13 cellular contexts compared by ENCODE assay signal in genomic region chr4:52076731-52077130, GRCh38. TPM values are rescaled to one million over a fixed set of nuclear protein-coding genes. Genes with fewer than 3 reads are reported as not detected.
DNase-seq lines count a peak whose midpoint lies in the region; ATAC-seq and TF ChIP-seq lines count a peak whose summit lies in the region.
"Had no signal": no experiment of that assay in that cellular context is flagged by ENCODE, and none has a peak within 500 bp of the region (broad histone marks: within the 10 kb centered on the region; RNA-seq: fewer than 3 reads in every experiment).

No MANE protein-coding gene starts in this region.

- peaks cover 28% of the 10 kb centered on the region for H3K27me3 Mint-ChIP-seq in H9 (ENCODE audit: low read depth)

- intact Hi-C loops in dorsolateral prefrontal cortex (cut with DNase I) = no loop called here

- TF ChIP-seq CTCF in H9 (conservative IDR thresholded peaks at IDR 0.05) (no peak), dorsolateral prefrontal cortex (IDR thresholded peaks at IDR 0.05 in 54 of 56, conservative IDR thresholded peaks at IDR 0.05 in 2 of 56; ENCODE audit: low read depth in 1 of 56, partially characterized antibody in 56 of 56) (no peak)

- H3K23ac ChIP-seq in H9 (ENCODE audit: insufficient read length, low read depth, low read length) = no peak overlapping the region
- no peak overlapping the region for H3K23ac ChIP-seq in trophoblast cell (ENCODE audit: low read length)

- no peak overlapping the region for H4K8ac ChIP-seq in H9 (replicated peaks; ENCODE audit: insufficient read length, low read depth, low read length)
- peak overlapping the region; percentile 43 for H4K8ac ChIP-seq in trophoblast cell (ENCODE audit: low read depth, low read length)

- H3K36me3 ChIP-seq in iPS-15b (ENCODE audit: control insufficient read depth, insufficient read depth, low read length) = no peaks in the 10 kb centered on the region
- no peaks in the 10 kb centered on the region for H3K36me3 ChIP-seq in trophoblast cell (ENCODE audit: control insufficient read depth in 1 of 2, insufficient read depth in 2 of 2, low read length in 2 of 2)
- H3K36me3 ChIP-seq: BLaER1 treated with 17β-estradiol and CSF1 and Interleukin-3, amounts not matched to agents 10 nM and 100 nM; left lung; vagina had no signal

- no peak overlapping the region for H4K12ac ChIP-seq in trophoblast cell (ENCODE audit: low read depth, low read length)

- H2BK15ac ChIP-seq in H9 (ENCODE audit: low read depth, low read length) = no peak overlapping the region

- H4K91ac ChIP-seq in H9 (ENCODE audit: insufficient read length, low read depth, low read length) = no peak overlapping the region
- H4K91ac ChIP-seq in trophoblast cell (ENCODE audit: low read depth, low read length) = no peak overlapping the region

- H2BK5ac ChIP-seq in H9 (ENCODE audit: insufficient read length, low read length) (no peak overlapping the region), trophoblast cell (ENCODE audit: low read depth, low read length, poor library complexity) (no peak overlapping the region)

- H2BK20ac ChIP-seq in H9 (ENCODE audit: low read depth, low read length, poor library complexity, severe bottlenecking) = no peak overlapping the region

- ATAC-seq in GM18909 (IDR thresholded peaks at IDR 0.05; ENCODE audit: poor library complexity, unreplicated experiment) = no peak
- ATAC-seq: left lung had no signal

- H3T11ph ChIP-seq in H9 (ENCODE audit: low read length) = no peak overlapping the region

- no peaks in the 10 kb centered on the region for H3K79me2 ChIP-seq in H9 (ENCODE audit: insufficient read depth, low read length)
- no peaks in the 10 kb centered on the region for H3K79me2 ChIP-seq in trophoblast cell (ENCODE audit: control insufficient read depth, insufficient read depth, low read length, poor library complexity)

- H4K5ac ChIP-seq in H9 (ENCODE audit: insufficient read length, low read depth, low read length) = no peak overlapping the region

- no peaks in the 10 kb centered on the region for H3K23me2 ChIP-seq in H9 (ENCODE audit: insufficient read length, low read depth, low read length, poor library complexity, severe bottlenecking)

- DNase-seq in H9 (peak; percentile 76), dorsolateral prefrontal cortex (peak in 7 of 10 donors; percentile 14 to 55 (median 44)), trophoblast cell (peak; percentile 11 to 53), pons (ENCODE audit: low spot score) (no peak), cortex of kidney (lab: John Stamatoyannopoulos, UW) (no peak), NOMO-1 (lab: John Stamatoyannopoulos, UW; ENCODE audit: unreplicated experiment in 2 of 2) (no peak)
- DNase-seq: erythroblast, T1000 had no signal

- H3K4ac ChIP-seq in H9 (ENCODE audit: low read depth, low read length) = no peak overlapping the region
- H3K4ac ChIP-seq in trophoblast cell (ENCODE audit: low read depth, low read length) = no peak overlapping the region

- H3K14ac ChIP-seq in H9 (ENCODE audit: insufficient read depth, low read length) (no peak overlapping the region), trophoblast cell (ENCODE audit: low read length) (no peak overlapping the region)

- WGBS in H9 (ENCODE audit: extremely low coverage, insufficient read length, low lambda C conversion rate) = no CpG with 5 or more reads among the region's 26 CpGs
- WGBS in trophoblast cell (ENCODE audit: extremely low coverage, insufficient coverage, insufficient read length) = no CpG with 5 or more reads among the region's 26 CpGs

- H4K20me1 ChIP-seq in H9 (ENCODE audit: control insufficient read depth, insufficient read depth, insufficient read length) = no peaks in the 10 kb centered on the region
- H4K20me1 ChIP-seq: BLaER1 treated with 17β-estradiol and CSF1 and Interleukin-3, amounts not matched to agents 10 nM and 100 nM had no signal

- no peaks in the 10 kb centered on the region for H3K9me3 Mint-ChIP-seq in H9

- H2BK12ac ChIP-seq in H9 (ENCODE audit: insufficient read length, low read depth, low read length) = no peak overlapping the region
- no peak overlapping the region for H2BK12ac ChIP-seq in trophoblast cell (ENCODE audit: low read length)

- H3K4me3 ChIP-seq in dorsolateral prefrontal cortex = peak overlapping the region in 54 of 59 donors; percentile 4 to 66 (median 45)
- peak overlapping the region; percentile 49 for H3K4me3 ChIP-seq in iPS-15b (ENCODE audit: low read depth, low read length)
- H3K4me3 ChIP-seq in trophoblast cell (ENCODE audit: low read depth, low read length) = no peak overlapping the region
- H3K4me3 ChIP-seq: BLaER1 treated with 17β-estradiol and CSF1 and Interleukin-3, amounts not matched to agents 10 nM and 100 nM; left lung had no signal

- peaks cover 5 to 9% of the 10 kb centered on the region in 2 experiments for H3K4me1 Mint-ChIP-seq in H9

- H3K79me1 ChIP-seq in H9 (ENCODE audit: insufficient read depth, low read depth, low read length, poor library complexity, severe bottlenecking) (no peaks in the 10 kb centered on the region), trophoblast cell (ENCODE audit: low read length) (no peaks in the 10 kb centered on the region)

- no peak overlapping the region for H3K27ac Mint-ChIP-seq in H9

- H3K9me3 ChIP-seq in H9 (ENCODE audit: control insufficient read depth, low read depth, low read length) (no peaks in the 10 kb centered on the region), iPS-15b (ENCODE audit: control insufficient read depth, insufficient read depth, low read length) (no peaks in the 10 kb centered on the region), trophoblast cell (ENCODE audit: insufficient read depth, low read depth, low read length) (no peaks in the 10 kb centered on the region)
- H3K9me3 ChIP-seq: left lung, vagina had no signal

- no peaks in the 10 kb centered on the region for H3K36me3 Mint-ChIP-seq in H9 (ENCODE audit: insufficient read depth in 1 of 3, low read depth in 3 of 3)

- no peaks in the 10 kb centered on the region for H3K27me3 ChIP-seq in H9 (ENCODE audit: insufficient read depth, low read length)
- H3K27me3 ChIP-seq in dorsolateral prefrontal cortex = peaks cover 0 to 35% (median 0%) of the 10 kb centered on the region in 45 donors
- H3K27me3 ChIP-seq in iPS-15b (ENCODE audit: control insufficient read depth, insufficient read depth, low read length) = peaks cover 31% of the 10 kb centered on the region
- H3K27me3 ChIP-seq in trophoblast cell (ENCODE audit: insufficient read depth, low read length) = no peaks in the 10 kb centered on the region
- H3K27me3 ChIP-seq: BLaER1 treated with 17β-estradiol and CSF1 and Interleukin-3, amounts not matched to agents 10 nM and 100 nM; vagina had no signal

- H3K4me2 ChIP-seq in H9 (ENCODE audit: insufficient read depth, insufficient read length, low read length) (peak overlapping the region; percentile 18), trophoblast cell (ENCODE audit: low read length) (peak overlapping the region; percentile 61)
- H3K4me2 ChIP-seq: BLaER1 treated with 17β-estradiol and CSF1 and Interleukin-3, amounts not matched to agents 10 nM and 100 nM had no signal

- H2AK5ac ChIP-seq in H9 (ENCODE audit: insufficient read length, low read length) (no peak overlapping the region), trophoblast cell (ENCODE audit: low read length) (no peak overlapping the region)

- H2AFZ ChIP-seq in H9 (ENCODE audit: low read length) (no peak overlapping the region), trophoblast cell (ENCODE audit: insufficient read depth, low read length, poor library complexity) (no peak overlapping the region)

- no peak overlapping the region for H3K56ac ChIP-seq in H9 (ENCODE audit: insufficient read length, low read depth, low read length)

- H3K4me3 Mint-ChIP-seq in H9 = peak overlapping the region; percentile 54 to 78

- no peak overlapping the region for H3K27ac ChIP-seq in H9 (ENCODE audit: insufficient read length, low read depth, low read length)
- H3K27ac ChIP-seq in dorsolateral prefrontal cortex = no peak overlapping the region
- H3K27ac ChIP-seq in trophoblast cell (ENCODE audit: low read depth, low read length) = no peak overlapping the region
- H3K27ac ChIP-seq: BLaER1 treated with 17β-estradiol and CSF1 and Interleukin-3, amounts not matched to agents 10 nM and 100 nM; left lung; vagina had no signal

- no peak overlapping the region for H2BK120ac ChIP-seq in H9 (ENCODE audit: low read depth, low read length, poor library complexity, severe bottlenecking)
- no peak overlapping the region for H2BK120ac ChIP-seq in trophoblast cell (ENCODE audit: insufficient read depth, low read length, poor library complexity)

- no peaks in the 10 kb centered on the region for H3K4me1 ChIP-seq in H9 (ENCODE audit: insufficient read depth, low read length)
- peaks cover 2% of the 10 kb centered on the region for H3K4me1 ChIP-seq in iPS-15b (ENCODE audit: control insufficient read depth, insufficient read depth, low read length)
- H3K4me1 ChIP-seq in trophoblast cell (ENCODE audit: control insufficient read depth in 1 of 2, insufficient read depth in 2 of 2, low read length in 2 of 2) = peaks cover 3% of the 10 kb centered on the region in 2 experiments
- H3K4me1 ChIP-seq: BLaER1 treated with 17β-estradiol and CSF1 and Interleukin-3, amounts not matched to agents 10 nM and 100 nM; left lung; vagina had no signal

- H3K18ac ChIP-seq in H9 (ENCODE audit: insufficient read length, low read depth, low read length) (no peak overlapping the region), trophoblast cell (ENCODE audit: low read length) (no peak overlapping the region)

- H3K9ac ChIP-seq in H9 (ENCODE audit: extremely low read depth, insufficient read length, low read length) (no peak overlapping the region), iPS-15b (ENCODE audit: low read depth, low read length) (no peak overlapping the region), trophoblast cell (ENCODE audit: low read length) (no peak overlapping the region)
- H3K9ac ChIP-seq: BLaER1 treated with 17β-estradiol and CSF1 and Interleukin-3, amounts not matched to agents 10 nM and 100 nM had no signal

RNA-seq across cellular contexts. Expression of gene SPATA18, which starts 25.6 kb away (rescaled TPM):
- total RNA-seq in H9 (2021) (3.9 and 5.5 TPM in 2 replicates), dorsolateral prefrontal cortex (1 to 10 TPM in 118 of 120 experiments, under 1 TPM in 2; 0.46 to 6.4 (median 2.7) TPM)
- polyA plus RNA-seq in trophoblast cell (2013) = 6.0 and 6.1 TPM in 2 replicates

RNA-seq across cellular contexts. Expression of gene SGCB, which starts 38.6 kb away (rescaled TPM):
- 30.4 and 32.3 TPM in 2 replicates for total RNA-seq in H9 (2021)
- total RNA-seq in dorsolateral prefrontal cortex = 10 to 100 TPM; 44.2 to 91.0 (median 64.4) TPM
- polyA plus RNA-seq in trophoblast cell (2013) = 11.1 and 11.3 TPM in 2 replicates

RNA-seq across cellular contexts. Expression of gene LRRC66, which starts 56.6 kb away (rescaled TPM):
- 0.09 TPM in 1 of 2 replicates, not detected in the other for total RNA-seq in H9 (2021)
- total RNA-seq in dorsolateral prefrontal cortex = 1 to 10 TPM in 110 of 120 experiments, under 1 TPM in 10; 0.47 to 3.6 (median 1.5) TPM
- 0.06 and 0.11 TPM in 2 replicates for polyA plus RNA-seq in trophoblast cell (2013)

Comparison
In these comparisons a context has a peak if more than half of its experiments do, and no peak if none do; other contexts are left out.
1. DNase-seq: peak in H9 (single experiment), dorsolateral prefrontal cortex (7 of 10) and trophoblast cell (2 of 2); none in pons (single experiment), cortex of kidney (single experiment) and NOMO-1 (0 of 2).